In the genomic region with DNA sequence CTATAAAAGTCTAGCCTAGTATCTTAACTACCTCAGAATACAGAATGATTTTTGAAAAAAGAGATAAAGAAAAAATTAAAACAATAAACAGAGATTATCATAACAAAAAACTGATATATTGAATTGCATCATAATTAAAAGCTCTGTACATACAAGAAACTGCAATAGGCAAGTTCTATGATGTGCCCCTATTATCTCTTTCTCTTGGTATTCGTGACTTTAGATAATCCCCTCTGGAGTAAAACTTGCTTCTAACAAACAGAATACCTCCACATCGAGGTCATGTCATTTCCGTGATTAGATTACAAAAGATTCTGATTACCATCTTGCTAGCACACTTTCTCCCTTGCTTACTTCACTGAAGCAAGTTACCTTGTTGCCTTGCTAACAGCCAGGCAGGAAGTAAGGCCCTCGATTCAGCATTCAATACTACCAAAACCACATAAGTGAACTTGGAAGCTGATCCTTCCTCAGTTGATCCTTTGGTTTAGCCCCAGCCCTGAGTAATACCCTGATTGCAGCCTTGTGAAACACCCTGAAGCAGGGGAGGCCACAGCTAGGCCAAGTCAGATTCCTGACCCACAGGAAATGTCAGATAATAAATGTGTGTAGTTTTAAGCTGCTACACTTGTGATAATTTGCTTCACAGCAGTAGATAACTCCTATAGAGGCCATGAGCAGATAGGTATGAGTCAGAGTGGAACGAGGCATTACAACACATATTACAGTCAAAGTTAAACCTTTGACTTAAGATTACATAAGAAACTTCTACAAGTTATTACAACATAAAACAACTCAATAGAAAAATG, we compare ENCODE assay signal across 8 cellular contexts. TPM values are rescaled to one million over a fixed set of nuclear protein-coding genes. Genes with fewer than 3 reads are reported as not detected.
DNase-seq lines count a peak whose midpoint lies in the region; ATAC-seq and TF ChIP-seq lines count a peak whose summit lies in the region.

No MANE protein-coding gene starts in this region.

- H3K27me3 ChIP-seq in breast epithelium: no peaks in the 10 kb centered on the region

- TF ChIP-seq POLR2A in breast epithelium (IDR thresholded peaks at IDR 0.05): no peak

- H3K9me3 Mint-ChIP-seq in natural killer cell: no peaks in the 10 kb centered on the region
- H3K9me3 Mint-ChIP-seq in activated CD8-positive, alpha-beta memory T cell treated with anti-CD3 and anti-CD28 coated beads, Interleukin-2, amount 10 ng/mL, durations not matched to agents 7 days and 5 days (ENCODE audit: low read depth): no peaks in the 10 kb centered on the region

- H3K27ac Mint-ChIP-seq in natural killer cell: no peak overlapping the region
- no peak overlapping the region for H3K27ac Mint-ChIP-seq in activated CD8-positive, alpha-beta memory T cell treated with anti-CD3 and anti-CD28 coated beads, Interleukin-2, amount 10 ng/mL, durations not matched to agents 7 days and 5 days

- H3K27ac ChIP-seq in breast epithelium: peak overlapping the region; percentile 57 to 58

- no peaks in the 10 kb centered on the region for H3K36me3 Mint-ChIP-seq in natural killer cell
- H3K36me3 Mint-ChIP-seq in activated CD8-positive, alpha-beta memory T cell treated with anti-CD3 and anti-CD28 coated beads, Interleukin-2, amount 10 ng/mL, durations not matched to agents 7 days and 5 days: no peaks in the 10 kb centered on the region

- CTCF ChIA-PET in activated CD8-positive, alpha-beta memory T cell treated with anti-CD3 and anti-CD28 coated beads, Interleukin-2, amount 10 ng/mL, durations not matched to agents 7 days and 5 days (lab: Charles Lee): no interaction called here

- peak; percentile 82 for DNase-seq in EH (ENCODE audit: low read depth)
- peak; percentile 94 for DNase-seq in NCI-H226
- no peak for DNase-seq in breast epithelium (ENCODE audit: low spot score in 2 of 2)
- DNase-seq in natural killer cell: no peak
- DNase-seq in GOT3 (lab: John Stamatoyannopoulos, UW): no peak
- no peak for DNase-seq in activated CD8-positive, alpha-beta memory T cell treated with anti-CD3 and anti-CD28 coated beads, Interleukin-2, amount 10 ng/mL, durations not matched to agents 7 days and 5 days

- no peak overlapping the region for H3K4me3 ChIP-seq in breast epithelium

- H3K27me3 Mint-ChIP-seq in natural killer cell (ENCODE audit: low read depth in 2 of 2): peaks cover 0 to 3% of the 10 kb centered on the region in 2 donors
- H3K27me3 Mint-ChIP-seq in activated CD8-positive, alpha-beta memory T cell treated with anti-CD3 and anti-CD28 coated beads, Interleukin-2, amount 10 ng/mL, durations not matched to agents 7 days and 5 days: peaks cover 3% of the 10 kb centered on the region

- H3K4me1 ChIP-seq in breast epithelium: no peaks in the 10 kb centered on the region

- peaks cover 0 to 7% of the 10 kb centered on the region in 2 donors for H3K4me1 Mint-ChIP-seq in natural killer cell
- peaks cover 7% of the 10 kb centered on the region for H3K4me1 Mint-ChIP-seq in activated CD8-positive, alpha-beta memory T cell treated with anti-CD3 and anti-CD28 coated beads, Interleukin-2, amount 10 ng/mL, durations not matched to agents 7 days and 5 days

- H3K9me3 ChIP-seq in breast epithelium: no peaks in the 10 kb centered on the region

- TF ChIP-seq CTCF in breast epithelium (IDR thresholded peaks at IDR 0.05) (no peak), natural killer cell (IDR thresholded peaks at IDR 0.05) (no peak)

- H3K36me3 ChIP-seq in breast epithelium: no peaks in the 10 kb centered on the region

- ATAC-seq in natural killer cell: peak; percentile 47 to 90 (median 67)
- ATAC-seq in HG02870 (IDR thresholded peaks at IDR 0.05; ENCODE audit: unreplicated experiment): no peak
- no peak for ATAC-seq in activated CD8-positive, alpha-beta memory T cell treated with anti-CD3 and anti-CD28 coated beads, Interleukin-2, amount 10 ng/mL, durations not matched to agents 7 days and 5 days
- no peak for ATAC-seq in GM21825 (IDR thresholded peaks at IDR 0.05; ENCODE audit: unreplicated experiment)

- no peak overlapping the region for H3K4me3 Mint-ChIP-seq in natural killer cell
- H3K4me3 Mint-ChIP-seq in activated CD8-positive, alpha-beta memory T cell treated with anti-CD3 and anti-CD28 coated beads, Interleukin-2, amount 10 ng/mL, durations not matched to agents 7 days and 5 days: no peak overlapping the region

- intact Hi-C loops in breast epithelium (cut with DNase I; ENCODE audit: low total_unique reads) (no loop called here), natural killer cell (cut with micrococcal nuclease) (no loop called here)

RNA-seq across cellular contexts. Expression of gene TMX4, which starts 53.7 kb away (rescaled TPM):
- total RNA-seq in breast epithelium (10 to 100 TPM; 40.0 to 61.9 (median 60.7) TPM), natural killer cell (10 to 100 TPM; 94.4 to 97.9 (median 94.5) TPM)
- 10 to 100 TPM; 46.1 to 48.2 TPM for total RNA-seq in activated CD8-positive, alpha-beta memory T cell treated with anti-CD3 and anti-CD28 coated beads, Interleukin-2, amount 10 ng/mL, durations not matched to agents 7 days and 5 days

RNA-seq across cellular contexts. Expression of gene PLCB1, which starts 58.8 kb away (rescaled TPM):
- total RNA-seq in breast epithelium (100 to 1,000 TPM in 1 of 3 donors, 10 to 100 TPM in 2; 12.2 to 106 (median 30.5) TPM), natural killer cell (10 to 100 TPM; 48.7 to 66.2 (median 57.7) TPM)
- 1 to 10 TPM; 2.4 to 3.2 TPM for total RNA-seq in activated CD8-positive, alpha-beta memory T cell treated with anti-CD3 and anti-CD28 coated beads, Interleukin-2, amount 10 ng/mL, durations not matched to agents 7 days and 5 days

Comparison
In these comparisons a context has a peak if more than half of its experiments do, and no peak if none do; other contexts are left out.
1. DNase-seq: peak in EH (single experiment) and NCI-H226 (single experiment); none in breast epithelium (0 of 2), natural killer cell (single experiment), GOT3 (single experiment) and activated CD8-positive, alpha-beta memory T cell treated with anti-CD3 and anti-CD28 coated beads, Interleukin-2, amount 10 ng/mL, durations not matched to agents 7 days and 5 days (single experiment).
2. ATAC-seq: peak in natural killer cell (3 of 3); none in HG02870 (single experiment), activated CD8-positive, alpha-beta memory T cell treated with anti-CD3 and anti-CD28 coated beads, Interleukin-2, amount 10 ng/mL, durations not matched to agents 7 days and 5 days (single experiment) and GM21825 (single experiment).